In the genomic region with DNA sequence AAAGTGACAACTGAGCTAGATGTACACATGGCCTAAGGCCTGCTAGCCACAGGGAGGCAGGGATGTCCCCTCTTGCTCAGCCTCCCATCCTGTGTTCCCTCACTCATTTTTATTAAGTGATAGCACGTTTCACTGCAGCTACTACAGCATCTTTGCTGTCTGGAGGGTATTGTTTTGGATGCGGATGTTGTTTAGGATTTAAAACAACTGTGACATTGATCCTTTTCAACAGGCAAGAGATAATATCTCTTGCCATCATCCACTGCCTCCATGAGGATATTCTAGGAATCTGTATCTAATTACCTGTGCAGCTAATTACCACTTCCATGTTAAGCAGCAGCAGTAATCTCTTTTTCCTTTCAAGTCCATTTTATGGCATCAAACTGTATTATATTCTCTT, we compare ENCODE assay signal across 1 cellular context.
TF ChIP-seq lines count a peak whose summit lies in the region.

No MANE protein-coding gene starts in this region.

TF ChIP-seq in H1, 55 proteins besides CTCF, POLR2A, EP300 and RAD21:
- TF ChIP-seq GTF2F1 (IDR thresholded peaks at IDR 0.05; ENCODE audit: borderline replicate concordance, low read depth, low read length) (no peak), CBX8 (IDR thresholded peaks at IDR 0.05; ENCODE audit: borderline replicate concordance, low read depth, low read length) (no peak)
TF ChIP-seq in H1: peak in this region for 0.
